In the genomic region with DNA sequence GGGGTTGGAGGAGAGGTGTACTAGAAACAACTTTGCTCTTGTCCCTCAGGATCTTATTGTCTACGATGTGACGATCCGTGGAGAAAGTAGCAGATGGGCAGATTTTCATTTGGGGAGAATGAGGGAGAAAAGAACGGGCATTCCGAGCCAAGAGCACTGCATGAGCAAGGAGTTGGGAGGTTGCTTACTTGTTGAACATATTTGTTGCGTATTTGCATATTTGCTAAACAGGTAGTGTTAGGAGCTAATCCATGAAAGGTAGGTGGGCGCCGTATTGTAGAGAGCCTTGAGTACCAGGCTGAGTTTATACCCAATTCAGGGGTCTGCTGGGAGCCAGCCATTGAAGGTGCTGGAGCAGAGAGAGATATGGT, we compare ENCODE assay signal across 8 cellular contexts. TPM values are rescaled to one million over a fixed set of nuclear protein-coding genes. Genes with fewer than 3 reads are reported as not detected.
DNase-seq lines count a peak whose midpoint lies in the region; ATAC-seq and TF ChIP-seq lines count a peak whose summit lies in the region.

No MANE protein-coding gene starts in this region.

- no peaks in the 10 kb centered on the region for H3K36me3 ChIP-seq in testis (ENCODE audit: low read depth, missing control alignments)

- H3K9me3 ChIP-seq in testis, result no peaks in the 10 kb centered on the region

- POLR2A ChIA-PET in activated naive CD8-positive, alpha-beta T cell treated with anti-CD3 and anti-CD28 coated beads, Interleukin-2, amount 10 ng/mL, durations not matched to agents 7 days and 5 days (lab: Charles Lee), result interaction anchor here (0.6 to 5.1 kb wide), 12 partner anchors 8 to 628 kb away, joined by 3 to 53 read pairs (median 4); a partner anchor contains a TSS

- peaks cover 45% of the 10 kb centered on the region for H3K36me3 Mint-ChIP-seq in T-helper 2 cell treated with Interferon-gamma antibody and Interleukin-4, amounts not matched to agents 5 μg/mL and 100 μg/mL, for 36 hours (ENCODE audit: low read depth)
- peaks cover 10% of the 10 kb centered on the region for H3K36me3 Mint-ChIP-seq in activated naive CD8-positive, alpha-beta T cell treated with anti-CD3 and anti-CD28 coated beads, Interleukin-2, amount 10 ng/mL, durations not matched to agents 7 days and 5 days

- no peak for TF ChIP-seq CTCF in testis (IDR thresholded peaks at IDR 0.05)

- H3K27ac Mint-ChIP-seq in T-helper 2 cell treated with Interferon-gamma antibody and Interleukin-4, amounts not matched to agents 5 μg/mL and 100 μg/mL, for 36 hours, result peak overlapping the region; percentile 88
- peak overlapping the region; percentile 96 for H3K27ac Mint-ChIP-seq in activated naive CD8-positive, alpha-beta T cell treated with anti-CD3 and anti-CD28 coated beads, Interleukin-2, amount 10 ng/mL, durations not matched to agents 7 days and 5 days

- peak overlapping the region; percentile 75 to 77 for H3K4me3 ChIP-seq in testis

- peak overlapping the region; percentile 92 for H3K4me3 Mint-ChIP-seq in T-helper 2 cell treated with Interferon-gamma antibody and Interleukin-4, amounts not matched to agents 5 μg/mL and 100 μg/mL, for 36 hours
- peak overlapping the region; percentile 98 for H3K4me3 Mint-ChIP-seq in activated naive CD8-positive, alpha-beta T cell treated with anti-CD3 and anti-CD28 coated beads, Interleukin-2, amount 10 ng/mL, durations not matched to agents 7 days and 5 days

- intact Hi-C loops in testis (cut with DNase I; ENCODE audit: low total_unique reads), result no loop called here

- no peaks in the 10 kb centered on the region for H3K27me3 ChIP-seq in testis

- peaks cover 19% of the 10 kb centered on the region for H3K4me1 Mint-ChIP-seq in T-helper 2 cell treated with Interferon-gamma antibody and Interleukin-4, amounts not matched to agents 5 μg/mL and 100 μg/mL, for 36 hours (ENCODE audit: low read depth)
- peaks cover 28% of the 10 kb centered on the region for H3K4me1 Mint-ChIP-seq in activated naive CD8-positive, alpha-beta T cell treated with anti-CD3 and anti-CD28 coated beads, Interleukin-2, amount 10 ng/mL, durations not matched to agents 7 days and 5 days

- in situ Hi-C loops in G401 (cut with HindIII; ENCODE audit: low sequenced_read_pairs), result loop anchor here (5.0 kb wide), 1 partner anchor 42 kb away; no protein-coding TSS in a partner anchor

- ATAC-seq in activated naive CD8-positive, alpha-beta T cell treated with anti-CD3 and anti-CD28 coated beads, Interleukin-2, amount 10 ng/mL, durations not matched to agents 7 days and 5 days (ENCODE audit: low read depth), result no peak
- ATAC-seq in GM19351 (IDR thresholded peaks at IDR 0.05; ENCODE audit: unreplicated experiment), result no peak

- no peaks in the 10 kb centered on the region for H3K27me3 Mint-ChIP-seq in T-helper 2 cell treated with Interferon-gamma antibody and Interleukin-4, amounts not matched to agents 5 μg/mL and 100 μg/mL, for 36 hours (ENCODE audit: low read depth)
- H3K27me3 Mint-ChIP-seq in activated naive CD8-positive, alpha-beta T cell treated with anti-CD3 and anti-CD28 coated beads, Interleukin-2, amount 10 ng/mL, durations not matched to agents 7 days and 5 days, result no peaks in the 10 kb centered on the region

- WGBS in testis, 2 donors, result 8 to 9% methylated on average over 8 of the region's 8 CpGs

- H3K9me3 Mint-ChIP-seq in T-helper 2 cell treated with Interferon-gamma antibody and Interleukin-4, amounts not matched to agents 5 μg/mL and 100 μg/mL, for 36 hours, result no peaks in the 10 kb centered on the region
- H3K9me3 Mint-ChIP-seq in activated naive CD8-positive, alpha-beta T cell treated with anti-CD3 and anti-CD28 coated beads, Interleukin-2, amount 10 ng/mL, durations not matched to agents 7 days and 5 days, result no peaks in the 10 kb centered on the region

- H3K4me1 ChIP-seq in testis, result peaks cover 10% of the 10 kb centered on the region

- no peak for TF ChIP-seq POLR2A in testis (IDR thresholded peaks at IDR 0.05)

- DNase-seq in T-helper 2 cell treated with Interferon-gamma antibody and Interleukin-4, amounts not matched to agents 5 μg/mL and 100 μg/mL, for 36 hours (ENCODE audit: low spot score), result no peak
- no peak for DNase-seq in T-helper 2 cell
- DNase-seq in activated naive CD8-positive, alpha-beta T cell treated with anti-CD3 and anti-CD28 coated beads, Interleukin-2, amount 10 ng/mL, durations not matched to agents 7 days and 5 days, result no peak
- peak; percentile 15 for DNase-seq in iris pigment epithelial cell (ENCODE audit: low read depth)
- no peak for DNase-seq in testis
- no peak for DNase-seq in NOMO-1 treated with DMSO at 0.1 percent for 48 hours (lab: John Stamatoyannopoulos, UW; ENCODE audit: unreplicated experiment)
- no peak for DNase-seq in G401 (ENCODE audit: low spot score)

- H3K27ac ChIP-seq in testis, result peak overlapping the region in 1 of 2 donors; percentile 66

RNA-seq across cellular contexts. Expression of a gene that starts 0.5 kb away (rescaled TPM):
- 10 to 100 TPM; 46.7 to 49.3 TPM for total RNA-seq in activated naive CD8-positive, alpha-beta T cell treated with anti-CD3 and anti-CD28 coated beads, Interleukin-2, amount 10 ng/mL, durations not matched to agents 7 days and 5 days
- 10 to 100 TPM; 37.0 to 39.4 TPM for total RNA-seq in testis
- polyA plus RNA-seq in testis (ENCODE audit: insufficient read depth, low read depth, low replicate concordance), result 22.3 TPM
- total RNA-seq in G401 (2014; rRNA removed; shearing (Covaris generic)), result 19.4 and 47.4 TPM in 2 replicates

RNA-seq across cellular contexts. Expression of a gene that starts 0.6 kb away (rescaled TPM):
- total RNA-seq in activated naive CD8-positive, alpha-beta T cell treated with anti-CD3 and anti-CD28 coated beads, Interleukin-2, amount 10 ng/mL, durations not matched to agents 7 days and 5 days, result 10 to 100 TPM; 48.6 TPM
- total RNA-seq in testis, result 10 to 100 TPM; 32.7 to 39.3 TPM
- polyA plus RNA-seq in testis (ENCODE audit: insufficient read depth, low read depth, low replicate concordance), result 23.3 TPM
- total RNA-seq in G401 (2014; rRNA removed; shearing (Covaris generic)), result 4.4 and 6.2 TPM in 2 replicates

RNA-seq across cellular contexts. Expression of a gene that starts 11.8 kb away (rescaled TPM):
- total RNA-seq in activated naive CD8-positive, alpha-beta T cell treated with anti-CD3 and anti-CD28 coated beads, Interleukin-2, amount 10 ng/mL, durations not matched to agents 7 days and 5 days, result 10 to 100 TPM; 21.9 to 30.9 TPM
- 10 to 100 TPM; 26.0 to 36.0 TPM for total RNA-seq in testis
- 57.8 TPM for polyA plus RNA-seq in testis (ENCODE audit: insufficient read depth, low read depth, low replicate concordance)
- 35.6 and 48.6 TPM in 2 replicates for total RNA-seq in G401 (2014; rRNA removed; shearing (Covaris generic))

RNA-seq across cellular contexts. Expression of a gene that starts 11.9 kb away (rescaled TPM):
- total RNA-seq in activated naive CD8-positive, alpha-beta T cell treated with anti-CD3 and anti-CD28 coated beads, Interleukin-2, amount 10 ng/mL, durations not matched to agents 7 days and 5 days, result 10 to 100 TPM; 19.9 to 20.1 TPM
- total RNA-seq in testis, result 100 to 1,000 TPM; 168 to 186 TPM
- polyA plus RNA-seq in testis (ENCODE audit: insufficient read depth, low read depth, low replicate concordance), result 153 TPM
- 14.4 and 22.9 TPM in 2 replicates for total RNA-seq in G401 (2014; rRNA removed; shearing (Covaris generic))

RNA-seq across cellular contexts. Expression of a gene that starts 50.7 kb away (rescaled TPM):
- total RNA-seq in activated naive CD8-positive, alpha-beta T cell treated with anti-CD3 and anti-CD28 coated beads, Interleukin-2, amount 10 ng/mL, durations not matched to agents 7 days and 5 days, result 10 to 100 TPM; 24.1 to 26.2 TPM
- 10 to 100 TPM; 86.0 to 96.9 TPM for total RNA-seq in testis
- 141 TPM for polyA plus RNA-seq in testis (ENCODE audit: insufficient read depth, low read depth, low replicate concordance)
- total RNA-seq in G401 (2014; rRNA removed; shearing (Covaris generic)), result 6.3 and 9.7 TPM in 2 replicates
